ENCODE assay signal across 13 cellular contexts in genomic region chr20:6744171-6744570, GRCh38. TPM values are rescaled to one million over a fixed set of nuclear protein-coding genes. Genes with fewer than 3 reads are reported as not detected.
"Had no signal": no experiment of that assay in that cellular context is flagged by ENCODE, and none has a peak within 500 bp of the region (broad histone marks: within the 10 kb centered on the region; RNA-seq: fewer than 3 reads in every experiment).

No MANE protein-coding gene starts in this region.

- H3K9me3 ChIP-seq: heart right ventricle, neutrophil, right atrium auricular region, thyroid gland, uterus had no signal

- H3K4me1 ChIP-seq: right atrium auricular region, uterus had no signal

- H3K27ac ChIP-seq: heart right ventricle, neutrophil, right atrium auricular region, thyroid gland, uterus had no signal

- ATAC-seq: left lobe of liver; naive thymus-derived CD8-positive, alpha-beta T cell; WTC11 had no signal

- H3K4me3 ChIP-seq: heart right ventricle, right atrium auricular region, smooth muscle cell, thyroid gland, uterus had no signal

- H3K36me3 ChIP-seq: heart right ventricle, neutrophil, right atrium auricular region, thyroid gland, uterus had no signal

- H3K27me3 ChIP-seq: right atrium auricular region, thyroid gland, uterus had no signal

- DNase-seq: activated CD4-positive, alpha-beta T cell treated with anti-CD3 and anti-CD28 coated beads, Interleukin-2, amount 10 ng/mL, durations not matched to agents 24 days and 14 days; activated naive CD4-positive, alpha-beta T cell; aorta; foreskin melanocyte; heart right ventricle; naive thymus-derived CD8-positive, alpha-beta T cell; thyroid gland; uterus had no signal

RNA-seq across cellular contexts. Expression of gene BMP2, which starts 23.3 kb away (rescaled TPM):
- total RNA-seq: naive thymus-derived CD8-positive, alpha-beta T cell had no signal
